10 cellular contexts compared by ENCODE assay signal in genomic region chr17:2071421-2072281, GRCh38. TPM values are rescaled to one million over a fixed set of nuclear protein-coding genes. Genes with fewer than 3 reads are reported as not detected.
DNase-seq lines count a peak whose midpoint lies in the region; ATAC-seq and TF ChIP-seq lines count a peak whose summit lies in the region.
"Had no signal": no experiment of that assay in that cellular context is flagged by ENCODE, and none has a peak within 500 bp of the region (broad histone marks: within the 10 kb centered on the region; RNA-seq: fewer than 3 reads in every experiment).

No MANE protein-coding gene starts in this region.

- WGBS in GM23248 (ENCODE audit: low coverage in 1 of 2, low lambda C conversion rate in 2 of 2, missing lambda C conversion rate in 2 of 2), 2 experiments = 86 to 89% methylated on average over 27 to 33 of the region's 33 CpGs
- 66 to 70% (median 66%) methylated on average over 32 to 33 of the region's 33 CpGs for WGBS in psoas muscle, 3 donors
- WGBS in endodermal cell (ENCODE audit: insufficient coverage in 1 of 2, insufficient read length in 1 of 2), 2 experiments = 93 to 95% methylated on average over 24 to 33 of the region's 33 CpGs

- intact Hi-C loops in psoas muscle (cut with DNase I) = loop anchor here in 1 of 2 donors (5.0 kb wide), 1 partner anchor 101 kb away; no protein-coding TSS in a partner anchor

- H3K4me2 ChIP-seq in GM23248 (ENCODE audit: unreplicated experiment) = no peak overlapping the region

- DNase-seq in GM23248 = peak; percentile 21
- no peak for DNase-seq in T-helper 17 cell
- peak; percentile 81 for DNase-seq in fibroblast of villous mesenchyme (ENCODE audit: low read depth)
- peak; percentile 39 to 73 for DNase-seq in psoas muscle
- DNase-seq in endodermal cell = no peak
- DNase-seq in stimulated activated CD4-positive, alpha-beta T cell treated with anti-CD3 and anti-CD28 coated beads, Interleukin-4, amount 100 ng/mL, for 24 hours = no peak
- no peak for DNase-seq in cerebellum (ENCODE audit: low spot score)
- DNase-seq: stimulated activated CD4-positive, alpha-beta T cell treated with anti-CD3 and anti-CD28 coated beads, Interleukin-4, amount 100 ng/mL, for 4 hours had no signal

- H3K36me3 Mint-ChIP-seq in T-helper 17 cell (ENCODE audit: low read depth) (peaks cover 12% of the 10 kb centered on the region), endodermal cell (ENCODE audit: low read depth) (peaks cover 51% of the 10 kb centered on the region)

- H2AFZ ChIP-seq in GM23248 = no peak overlapping the region

- H3K27ac ChIP-seq in GM23248 (no peak overlapping the region), psoas muscle (peak overlapping the region; percentile 76), endodermal cell (ENCODE audit: low read depth, low read length) (no peak overlapping the region)

- peak overlapping the region; percentile 86 for H3K27ac Mint-ChIP-seq in T-helper 17 cell
- no peak overlapping the region for H3K27ac Mint-ChIP-seq in endodermal cell

- H3K36me3 ChIP-seq in GM23248 (ENCODE audit: low read depth) (no peaks in the 10 kb centered on the region), psoas muscle (ENCODE audit: insufficient read depth in 1 of 2, low read depth in 1 of 2) (peaks cover 0 to 30% of the 10 kb centered on the region in 2 donors), endodermal cell (ENCODE audit: control insufficient read depth, insufficient read depth, low read length) (peaks cover 78% of the 10 kb centered on the region)

- ATAC-seq in T-helper 17 cell = peak; percentile 23
- ATAC-seq in psoas muscle = peak in 3 of 4 donors; percentile 12 to 36 (median 14)
- no peak for ATAC-seq in HG02571 (IDR thresholded peaks at IDR 0.05; ENCODE audit: unreplicated experiment)

- H3K27me3 Mint-ChIP-seq in T-helper 17 cell (no peaks in the 10 kb centered on the region), endodermal cell (ENCODE audit: insufficient read depth) (no peaks in the 10 kb centered on the region)
- H3K27me3 Mint-ChIP-seq: activated naive CD8-positive, alpha-beta T cell had no signal

- H3K9me3 Mint-ChIP-seq in endodermal cell = no peaks in the 10 kb centered on the region

- H3K9ac ChIP-seq in GM23248 (no peak overlapping the region), endodermal cell (ENCODE audit: extremely low read depth, low read length, poor library complexity, severe bottlenecking) (no peak overlapping the region)

- no peak for TF ChIP-seq CTCF in fibroblast of villous mesenchyme (IDR thresholded peaks at IDR 0.05; ENCODE audit: insufficient read depth, low read depth, low read length)
- no peak for TF ChIP-seq CTCF in psoas muscle (IDR thresholded peaks at IDR 0.05)
- TF ChIP-seq CTCF in endodermal cell (conservative IDR thresholded peaks at IDR 0.05) = no peak

- in situ Hi-C loops in GM23248 (cut with MboI) = no loop called here

- no peaks in the 10 kb centered on the region for H4K20me1 ChIP-seq in GM23248 (ENCODE audit: insufficient read depth)

- no peaks in the 10 kb centered on the region for H3K9me2 ChIP-seq in GM23248 (ENCODE audit: insufficient read depth)

- H3K79me2 ChIP-seq in GM23248 (ENCODE audit: insufficient read depth) = 0 out of 2 replicates have a peak, but pooled peaks cover 4% of the 10 kb centered on the region

- H3K4me3 ChIP-seq in GM23248 = no peak overlapping the region
- H3K4me3 ChIP-seq in fibroblast of villous mesenchyme (ENCODE audit: low read depth, low read length) = no peak overlapping the region
- H3K4me3 ChIP-seq in psoas muscle = no peak overlapping the region
- H3K4me3 ChIP-seq in endodermal cell (ENCODE audit: low read length) = no peak overlapping the region

- no peak overlapping the region for H3K4me3 Mint-ChIP-seq in T-helper 17 cell
- H3K4me3 Mint-ChIP-seq in endodermal cell = no peak overlapping the region
- H3K4me3 Mint-ChIP-seq: activated naive CD8-positive, alpha-beta T cell had no signal

- H3F3A ChIP-seq in GM23248 (ENCODE audit: insufficient read depth) = peaks cover 26% of the 10 kb centered on the region

- H3K4me1 ChIP-seq in GM23248 (ENCODE audit: insufficient read depth) (peaks cover 37% of the 10 kb centered on the region), psoas muscle (peaks cover 19% of the 10 kb centered on the region), endodermal cell (ENCODE audit: control insufficient read depth, insufficient read depth, low read length) (peaks cover 5% of the 10 kb centered on the region)

- H3K4me1 Mint-ChIP-seq in T-helper 17 cell (peaks cover 18% of the 10 kb centered on the region), endodermal cell (no peaks in the 10 kb centered on the region)

- H3K9me3 ChIP-seq in GM23248 (ENCODE audit: low read depth) = no peaks in the 10 kb centered on the region
- no peaks in the 10 kb centered on the region for H3K9me3 ChIP-seq in T-helper 17 cell (ENCODE audit: control insufficient read depth, low read length, poor library complexity, severe bottlenecking)
- H3K9me3 ChIP-seq in psoas muscle = no peaks in the 10 kb centered on the region
- H3K9me3 ChIP-seq in endodermal cell (ENCODE audit: control insufficient read depth, low read length) = no peaks in the 10 kb centered on the region

- no peaks in the 10 kb centered on the region for H3K27me3 ChIP-seq in GM23248 (replicated peaks; ENCODE audit: insufficient read depth)
- no peaks in the 10 kb centered on the region for H3K27me3 ChIP-seq in psoas muscle (ENCODE audit: insufficient read depth in 3 of 3, low read length in 2 of 3)
- H3K27me3 ChIP-seq in endodermal cell (ENCODE audit: control insufficient read depth, insufficient read depth, low read length, poor library complexity, severe bottlenecking) = no peaks in the 10 kb centered on the region

RNA-seq across cellular contexts. Expression of gene HIC1, which starts 16.7 kb away (rescaled TPM):
- 35.0 and 59.8 TPM in 2 replicates for total RNA-seq in GM23248 (2014; rRNA removed; shearing (Covaris generic))
- polyA plus RNA-seq in GM23248 (2016; fragmentation: Nextera tagmentation; extraction: Ambion mirVana) (1.6 TPM in 2 replicates), psoas muscle (1 to 10 TPM; 2.0 to 3.5 (median 2.1) TPM)
- total RNA-seq in T-helper 17 cell (1 to 10 TPM; 4.6 to 8.1 TPM), fibroblast of villous mesenchyme (81.6 and 102 TPM in 2 replicates), psoas muscle (10 to 100 TPM in 1 of 4 donors, 1 to 10 TPM in 3; 4.3 to 12.6 (median 9.4) TPM), endodermal cell (under 1 TPM; 0.13 to 0.57 TPM), cerebellum (9.1 TPM)
- polyA plus RNA-seq in endodermal cell (2013, experiment 1 of 2) = 0.64 TPM
- polyA plus RNA-seq in endodermal cell (2013, experiment 2 of 2) = 0.21 TPM

RNA-seq across cellular contexts. Expression of gene OVCA2, which starts 29.8 kb away (rescaled TPM):
- total RNA-seq in GM23248 (2014; rRNA removed; shearing (Covaris generic)) = 67.3 and 92.0 TPM in 2 replicates
- 63.5 and 66.1 TPM in 2 replicates for polyA plus RNA-seq in GM23248 (2016; fragmentation: Nextera tagmentation; extraction: Ambion mirVana)
- 10 to 100 TPM; 28.4 to 35.2 TPM for total RNA-seq in T-helper 17 cell
- 48.4 and 61.8 TPM in 2 replicates for total RNA-seq in fibroblast of villous mesenchyme
- total RNA-seq in psoas muscle = 10 to 100 TPM; 10.1 to 23.0 (median 15.2) TPM
- polyA plus RNA-seq in psoas muscle = 10 to 100 TPM; 29.2 to 66.1 (median 33.4) TPM
- 10 to 100 TPM; 19.8 to 27.5 TPM for total RNA-seq in endodermal cell
- polyA plus RNA-seq in endodermal cell (2013, experiment 1 of 2) = 24.3 TPM
- 24.8 TPM for polyA plus RNA-seq in endodermal cell (2013, experiment 2 of 2)
- total RNA-seq in cerebellum = 9.4 TPM

RNA-seq across cellular contexts. Expression of gene DPH1, which starts 41.7 kb away (rescaled TPM):
- total RNA-seq in GM23248 (2014; rRNA removed; shearing (Covaris generic)) = 51.2 and 58.1 TPM in 2 replicates
- polyA plus RNA-seq in GM23248 (2016; fragmentation: Nextera tagmentation; extraction: Ambion mirVana) (41.1 and 41.2 TPM in 2 replicates), psoas muscle (10 to 100 TPM; 13.5 to 51.9 (median 39.2) TPM)
- total RNA-seq in T-helper 17 cell (10 to 100 TPM; 85.1 to 92.6 TPM), fibroblast of villous mesenchyme (45.1 and 58.7 TPM in 2 replicates), psoas muscle (10 to 100 TPM; 36.9 to 73.4 (median 45.5) TPM), endodermal cell (10 to 100 TPM; 31.1 to 48.3 TPM), cerebellum (26.8 TPM)
- 34.4 TPM for polyA plus RNA-seq in endodermal cell (2013, experiment 1 of 2)
- 26.5 TPM for polyA plus RNA-seq in endodermal cell (2013, experiment 2 of 2)

RNA-seq across cellular contexts. Expression of gene RTN4RL1, which starts 46.5 kb away (rescaled TPM):
- 0.22 TPM in 1 of 2 replicates, not detected in the other for total RNA-seq in GM23248 (2014; rRNA removed; shearing (Covaris generic))
- not detected in 2 replicates for polyA plus RNA-seq in GM23248 (2016; fragmentation: Nextera tagmentation; extraction: Ambion mirVana)
- total RNA-seq in T-helper 17 cell = under 1 TPM; 0.21 to 0.90 TPM
- 0.43 TPM in 1 of 2 replicates, not detected in the other for total RNA-seq in fibroblast of villous mesenchyme
- total RNA-seq in psoas muscle = 1 to 10 TPM in 2 of 4 donors, under 1 TPM in 2; 0.65 to 1.7 (median 1.2) TPM
- polyA plus RNA-seq in psoas muscle = 1 to 10 TPM in 1 of 3 donors, under 1 TPM in 2; 0.44 to 1.8 (median 0.70) TPM
- total RNA-seq in endodermal cell = 10 to 100 TPM; 18.2 to 19.6 TPM
- 5.4 TPM for polyA plus RNA-seq in endodermal cell (2013, experiment 1 of 2)
- polyA plus RNA-seq in endodermal cell (2013, experiment 2 of 2) = 7.7 TPM
- 6.9 TPM for total RNA-seq in cerebellum

Comparison
In these comparisons a context has a peak if more than half of its experiments do, and no peak if none do; other contexts are left out.
1. DNase-seq: peak in GM23248 (single experiment), fibroblast of villous mesenchyme (single experiment) and psoas muscle (2 of 2); none in T-helper 17 cell (0 of 3), endodermal cell (single experiment), stimulated activated CD4-positive, alpha-beta T cell treated with anti-CD3 and anti-CD28 coated beads, Interleukin-4, amount 100 ng/mL, for 24 hours (single experiment) and cerebellum (single experiment).